In genomic region chr15:78446551-78446950, GRCh38 we compare ENCODE assay signal across 27 cellular contexts. TPM values are rescaled to one million over a fixed set of nuclear protein-coding genes. Genes with fewer than 3 reads are reported as not detected.
DNase-seq lines count a peak whose midpoint lies in the region; ATAC-seq and TF ChIP-seq lines count a peak whose summit lies in the region.
"Had no signal": no experiment of that assay in that cellular context is flagged by ENCODE, and none has a peak within 500 bp of the region (broad histone marks: within the 10 kb centered on the region; RNA-seq: fewer than 3 reads in every experiment).

No MANE protein-coding gene starts in this region.

- no peaks in the 10 kb centered on the region for H3K27me3 Mint-ChIP-seq in activated T-cell treated with anti-CD3 and anti-CD28 coated beads, Interleukin-2, amount 50 U/mL, for 24 hours
- H3K27me3 Mint-ChIP-seq in WTC11 (ENCODE audit: low read depth) (no peaks in the 10 kb centered on the region), endodermal cell (ENCODE audit: insufficient read depth) (no peaks in the 10 kb centered on the region)
- H3K27me3 Mint-ChIP-seq: activated CD4-positive, alpha-beta memory T cell treated with anti-CD3 and anti-CD28 coated beads for 36 hours had no signal

- POLR2A ChIA-PET in WTC11 (lab: Charles Lee), result no interaction called here

- CTCF ChIA-PET in WTC11 (lab: Charles Lee), result no interaction called here

- no peaks in the 10 kb centered on the region for H3K9me3 Mint-ChIP-seq in activated T-cell treated with anti-CD3 and anti-CD28 coated beads, Interleukin-2, amount 50 U/mL, for 24 hours
- H3K9me3 Mint-ChIP-seq in WTC11 (no peaks in the 10 kb centered on the region), endodermal cell (no peaks in the 10 kb centered on the region)
- H3K9me3 Mint-ChIP-seq in stimulated activated effector memory CD8-positive, alpha-beta T cell treated with anti-CD3 and anti-CD28 coated beads, Interleukin-12 subunit alpha, Interleukin-12 subunit beta, amount 100 ng/mL, for 72 hours, result no peaks in the 10 kb centered on the region
- H3K9me3 Mint-ChIP-seq: activated CD4-positive, alpha-beta memory T cell treated with anti-CD3 and anti-CD28 coated beads for 36 hours; activated naive CD4-positive, alpha-beta T cell treated with anti-CD3 and anti-CD28 coated beads for 36 hours; GM23338; neural progenitor cell; T-helper 2 cell treated with Interferon-gamma antibody and Interleukin-4, amounts not matched to agents 5 μg/mL and 100 μg/mL, for 36 hours had no signal

- H3K9ac ChIP-seq in endodermal cell (ENCODE audit: extremely low read depth, low read length, poor library complexity, severe bottlenecking), result no peak overlapping the region
- H3K9ac ChIP-seq: neural progenitor cell, SK-N-SH had no signal

- no peak overlapping the region for H3K27ac ChIP-seq in endodermal cell (ENCODE audit: low read depth, low read length)
- H3K27ac ChIP-seq: A549, neural progenitor cell had no signal

- H3K4me1 ChIP-seq in endodermal cell (ENCODE audit: control insufficient read depth, insufficient read depth, low read length), result no peaks in the 10 kb centered on the region
- H3K4me1 ChIP-seq: BE2C, neural progenitor cell had no signal

- H3K27me3 ChIP-seq in endodermal cell (ENCODE audit: control insufficient read depth, insufficient read depth, low read length, poor library complexity, severe bottlenecking), result no peaks in the 10 kb centered on the region
- H3K27me3 ChIP-seq: BE2C, neural progenitor cell, sigmoid colon, upper lobe of left lung had no signal

- H3K4me3 Mint-ChIP-seq in activated T-cell treated with anti-CD3 and anti-CD28 coated beads, Interleukin-2, amount 50 U/mL, for 24 hours, result no peak overlapping the region
- H3K4me3 Mint-ChIP-seq in WTC11 (no peak overlapping the region), endodermal cell (no peak overlapping the region)
- no peak overlapping the region for H3K4me3 Mint-ChIP-seq in stimulated activated effector memory CD8-positive, alpha-beta T cell treated with anti-CD3 and anti-CD28 coated beads, Interleukin-12 subunit alpha, Interleukin-12 subunit beta, amount 100 ng/mL, for 72 hours
- H3K4me3 Mint-ChIP-seq: activated CD4-positive, alpha-beta memory T cell treated with anti-CD3 and anti-CD28 coated beads for 36 hours; activated naive CD4-positive, alpha-beta T cell treated with anti-CD3 and anti-CD28 coated beads for 36 hours; GM23338; neural progenitor cell; T-helper 2 cell treated with Interferon-gamma antibody and Interleukin-4, amounts not matched to agents 5 μg/mL and 100 μg/mL, for 36 hours had no signal

- ATAC-seq in WTC11 (no peak), HG03442 (IDR thresholded peaks at IDR 0.05; ENCODE audit: unreplicated experiment) (no peak)
- no peak for ATAC-seq in stimulated activated effector memory CD8-positive, alpha-beta T cell treated with anti-CD3 and anti-CD28 coated beads, Interleukin-12 subunit alpha, Interleukin-12 subunit beta, amount 100 ng/mL, for 72 hours
- ATAC-seq: A549, GM23338 had no signal

- 92% methylated on average over 3 of the region's 3 CpGs; no CpG with 5 or more reads in 1 of the 2 experiments for WGBS in endodermal cell (ENCODE audit: insufficient coverage in 1 of 2, insufficient read length in 1 of 2), 2 experiments

- H3K36me3 Mint-ChIP-seq in activated T-cell treated with anti-CD3 and anti-CD28 coated beads, Interleukin-2, amount 50 U/mL, for 24 hours (ENCODE audit: low read depth), result peaks cover 90% of the 10 kb centered on the region
- peaks cover 41% of the 10 kb centered on the region for H3K36me3 Mint-ChIP-seq in WTC11
- peaks cover 59% of the 10 kb centered on the region for H3K36me3 Mint-ChIP-seq in endodermal cell (ENCODE audit: low read depth)
- H3K36me3 Mint-ChIP-seq in stimulated activated effector memory CD8-positive, alpha-beta T cell treated with anti-CD3 and anti-CD28 coated beads, Interleukin-12 subunit alpha, Interleukin-12 subunit beta, amount 100 ng/mL, for 72 hours, result peaks cover 92% of the 10 kb centered on the region

- H3K9me3 ChIP-seq in endodermal cell (ENCODE audit: control insufficient read depth, low read length), result no peaks in the 10 kb centered on the region
- H3K9me3 ChIP-seq: A549, BE2C, sigmoid colon, SK-N-SH, upper lobe of left lung had no signal

- peaks cover 88% of the 10 kb centered on the region for H3K36me3 ChIP-seq in endodermal cell (ENCODE audit: control insufficient read depth, insufficient read depth, low read length)
- H3K36me3 ChIP-seq: neural progenitor cell had no signal

- peaks cover 71% of the 10 kb centered on the region for H3K4me1 Mint-ChIP-seq in activated T-cell treated with anti-CD3 and anti-CD28 coated beads, Interleukin-2, amount 50 U/mL, for 24 hours (ENCODE audit: low read depth)
- no peaks in the 10 kb centered on the region for H3K4me1 Mint-ChIP-seq in WTC11
- peaks cover 7% of the 10 kb centered on the region for H3K4me1 Mint-ChIP-seq in endodermal cell
- peaks cover 52% of the 10 kb centered on the region for H3K4me1 Mint-ChIP-seq in stimulated activated effector memory CD8-positive, alpha-beta T cell treated with anti-CD3 and anti-CD28 coated beads, Interleukin-12 subunit alpha, Interleukin-12 subunit beta, amount 100 ng/mL, for 72 hours
- H3K4me1 Mint-ChIP-seq: GM23338 had no signal

- TF ChIP-seq CTCF in WTC11 (IDR thresholded peaks at IDR 0.05), result no peak
- no peak for TF ChIP-seq CTCF in endodermal cell (conservative IDR thresholded peaks at IDR 0.05)

- no peak for DNase-seq in activated T-cell treated with anti-CD3 and anti-CD28 coated beads, Interleukin-2, amount 50 U/mL, for 24 hours
- no peak for DNase-seq in activated T-cell treated with anti-CD3 and anti-CD28 coated beads, Interleukin-2, amount 50 U/mL, for 1 hour
- DNase-seq in WTC11 (ENCODE audit: low spot score) (no peak), endodermal cell (no peak), DMS 273 (lab: John Stamatoyannopoulos, UW; ENCODE audit: unreplicated experiment) (no peak), amniotic stem cell (lab: John Stamatoyannopoulos, UW) (no peak)
- DNase-seq in stimulated activated effector memory CD8-positive, alpha-beta T cell treated with anti-CD3 and anti-CD28 coated beads, Interleukin-12 subunit alpha, Interleukin-12 subunit beta, amount 100 ng/mL, for 72 hours (ENCODE audit: low spot score in 2 of 2), result no peak
- DNase-seq: activated CD4-positive, alpha-beta memory T cell treated with anti-CD3 and anti-CD28 coated beads for 36 hours; activated naive CD4-positive, alpha-beta T cell treated with anti-CD3 and anti-CD28 coated beads for 36 hours; BE2C; cerebellar nuclear complex; DMS79; effector CD4-positive, alpha-beta T cell; NCI-H1417; NCI-H2081 treated with DMSO at 0.1 percent for 48 hours; NCI-H82; posterior cingulate gyrus; sigmoid colon; SK-N-SH; stimulated activated CD4-positive, alpha-beta T cell treated with anti-CD3 and anti-CD28 coated beads, Interleukin-15, amount 100 ng/mL, for 24 hours; upper lobe of left lung had no signal

- peak overlapping the region; percentile 13 for H3K27ac Mint-ChIP-seq in activated T-cell treated with anti-CD3 and anti-CD28 coated beads, Interleukin-2, amount 50 U/mL, for 24 hours
- H3K27ac Mint-ChIP-seq in WTC11 (peak overlapping the region; percentile 36; the same call in 1 of the 2 replicates), endodermal cell (peak overlapping the region; percentile 24)
- H3K27ac Mint-ChIP-seq in stimulated activated effector memory CD8-positive, alpha-beta T cell treated with anti-CD3 and anti-CD28 coated beads, Interleukin-12 subunit alpha, Interleukin-12 subunit beta, amount 100 ng/mL, for 72 hours, result peak overlapping the region; percentile 72
- H3K27ac Mint-ChIP-seq: activated CD4-positive, alpha-beta memory T cell treated with anti-CD3 and anti-CD28 coated beads for 36 hours; activated naive CD4-positive, alpha-beta T cell treated with anti-CD3 and anti-CD28 coated beads for 36 hours; GM23338; neural progenitor cell had no signal

- H3K4me3 ChIP-seq in endodermal cell (ENCODE audit: low read length), result no peak overlapping the region
- H3K4me3 ChIP-seq: A549, GM23338, lung, neural progenitor cell, sigmoid colon, upper lobe of left lung had no signal

TF ChIP-seq in WTC11, 78 proteins besides CTCF, POLR2A, EP300 and RAD21 (continues in another document):
- TF ChIP-seq GRHL2 (CRISPR knock-in tag; IDR thresholded peaks at IDR 0.05; ENCODE audit: insufficient replicate concordance, severe bottlenecking) (no peak), ATF6 (CRISPR knock-in tag; IDR thresholded peaks at IDR 0.05) (no peak), ZMAT4 (CRISPR knock-in tag; IDR thresholded peaks at IDR 0.05) (no peak), MXD4 (CRISPR knock-in tag; IDR thresholded peaks at IDR 0.05; ENCODE audit: borderline replicate concordance) (no peak), FOXP1 (CRISPR knock-in tag; IDR thresholded peaks at IDR 0.05; ENCODE audit: borderline replicate concordance) (no peak), NR2C2 (CRISPR knock-in tag; IDR thresholded peaks at IDR 0.05) (no peak), KAT7 (CRISPR knock-in tag; IDR thresholded peaks at IDR 0.05; ENCODE audit: borderline replicate concordance) (no peak), JUN (CRISPR knock-in tag; IDR thresholded peaks at IDR 0.05) (no peak)

RNA-seq across cellular contexts. Expression of gene IREB2, which starts 8.5 kb away (rescaled TPM):
- total RNA-seq in WTC11 (2021), result 86.0 to 89.5 TPM (median 89.3 TPM) in 3 replicates
- total RNA-seq in endodermal cell, result 10 to 100 TPM; 81.4 to 92.6 TPM
- polyA plus RNA-seq in endodermal cell (2013, experiment 1 of 2), result 57.5 TPM
- 59.7 TPM for polyA plus RNA-seq in endodermal cell (2013, experiment 2 of 2)

Comparison
In these comparisons a context has a peak if more than half of its experiments do, and no peak if none do; other contexts are left out.
1. H3K27ac Mint-ChIP-seq: peak in every context shown above with its lines; median percentile 72 in stimulated activated effector memory CD8-positive, alpha-beta T cell treated with anti-CD3 and anti-CD28 coated beads, Interleukin-12 subunit alpha, Interleukin-12 subunit beta, amount 100 ng/mL, for 72 hours; 36 in WTC11; 24 in endodermal cell; 13 in activated T-cell treated with anti-CD3 and anti-CD28 coated beads, Interleukin-2, amount 50 U/mL, for 24 hours.